In the genomic region with DNA sequence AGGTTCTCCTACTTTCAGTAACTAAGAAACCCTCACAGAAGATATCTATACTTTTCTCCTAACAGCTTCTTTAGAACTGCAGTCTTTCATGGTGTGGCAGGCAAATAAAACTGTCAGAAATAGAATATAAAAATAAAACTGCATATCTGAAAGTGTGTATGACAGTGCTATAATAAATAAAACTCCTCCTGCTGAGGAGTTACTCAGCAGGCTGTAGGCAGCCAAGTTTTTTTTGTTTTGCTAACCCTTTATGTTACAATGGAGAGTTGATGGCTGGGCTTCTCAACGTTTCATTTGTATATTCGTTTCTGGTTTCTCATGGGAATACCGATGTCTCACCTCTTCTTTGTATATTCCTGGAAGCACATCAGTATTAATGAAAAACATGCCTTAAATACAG, we compare ENCODE assay signal across 24 cellular contexts. TPM values are rescaled to one million over a fixed set of nuclear protein-coding genes. Genes with fewer than 3 reads are reported as not detected.
DNase-seq lines count a peak whose midpoint lies in the region; ATAC-seq and TF ChIP-seq lines count a peak whose summit lies in the region.
"Had no signal": no experiment of that assay in that cellular context is flagged by ENCODE, and none has a peak within 500 bp of the region (broad histone marks: within the 10 kb centered on the region; RNA-seq: fewer than 3 reads in every experiment).

No MANE protein-coding gene starts in this region.

- peaks cover 2% of the 10 kb centered on the region for H3K36me3 Mint-ChIP-seq in progenitor cell of endocrine pancreas (ENCODE audit: insufficient read depth)
- no peaks in the 10 kb centered on the region for H3K36me3 Mint-ChIP-seq in CD8-positive, alpha-beta T cell

- no peak for ATAC-seq in CD8-positive, alpha-beta T cell

- peaks cover 20% of the 10 kb centered on the region for H3K9me3 Mint-ChIP-seq in progenitor cell of endocrine pancreas (ENCODE audit: low read depth)
- H3K9me3 Mint-ChIP-seq in CD8-positive, alpha-beta T cell: no peaks in the 10 kb centered on the region

- peaks cover 7% of the 10 kb centered on the region for H3K4me1 Mint-ChIP-seq in progenitor cell of endocrine pancreas (ENCODE audit: low read depth)
- H3K4me1 Mint-ChIP-seq in CD8-positive, alpha-beta T cell (ENCODE audit: low read depth): no peaks in the 10 kb centered on the region

- POLR2A ChIA-PET in CD8-positive, alpha-beta T cell (lab: Charles Lee): no interaction called here

- DNase-seq in LHCN-M2 (ENCODE audit: low read depth) (peak; percentile 26), amniotic epithelial cell (ENCODE audit: low read depth) (peak; percentile 23), left kidney (ENCODE audit: low read depth, low spot score) (peak; percentile 12), progenitor cell of endocrine pancreas (ENCODE audit: low spot score, unreplicated experiment) (no peak), NCI-H187 treated with DMSO at 0.1 percent for 48 hours (lab: John Stamatoyannopoulos, UW) (no peak), DMS 273 treated with DMSO at 0.1 percent for 48 hours (lab: John Stamatoyannopoulos, UW) (no peak)
- no peak for DNase-seq in CD8-positive, alpha-beta T cell
- DNase-seq: ACHN; C1 segment of cervical spinal cord; DND-41; GM23248; HFFc6; NCI-H1048; NCI-H1436; NCI-H2029; NCI-H2171 treated with DMSO at 0.1 percent for 48 hours; NCI-H446; NCI-H748 treated with DMSO at 0.1 percent for 48 hours; NK-92 treated with Interleukin-12 subunit alpha and Interleukin-12 subunit beta, amount 100 ng/mL, for 24 hours; Right ventricle myocardium superior had no signal

- CTCF ChIA-PET in CD8-positive, alpha-beta T cell (lab: Charles Lee): no interaction called here

- H3K9me3 ChIP-seq in CD8-positive, alpha-beta T cell (ENCODE audit: low read length): no peaks in the 10 kb centered on the region

- no peaks in the 10 kb centered on the region for H3K27me3 Mint-ChIP-seq in progenitor cell of endocrine pancreas
- H3K27me3 Mint-ChIP-seq in CD8-positive, alpha-beta T cell (ENCODE audit: low read depth): no peaks in the 10 kb centered on the region

- H3K27ac ChIP-seq in CD8-positive, alpha-beta T cell (ENCODE audit: low read depth, low read length): no peak overlapping the region
- H3K27ac ChIP-seq: GM23248, KMS-11 had no signal

- intact Hi-C loops in CD8-positive, alpha-beta T cell (cut with DNase I, micrococcal nuclease): no loop called here

- no peaks in the 10 kb centered on the region for H3K36me3 ChIP-seq in CD8-positive, alpha-beta T cell (ENCODE audit: insufficient read depth, low read length)

- TF ChIP-seq CTCF in progenitor cell of endocrine pancreas (IDR thresholded peaks at IDR 0.05; ENCODE audit: unreplicated experiment): no peak
- no peak for TF ChIP-seq CTCF in CD8-positive, alpha-beta T cell (IDR thresholded peaks at IDR 0.05)

- no peaks in the 10 kb centered on the region for H3K27me3 ChIP-seq in CD8-positive, alpha-beta T cell (ENCODE audit: insufficient read depth, low read length)

- no peak overlapping the region for H3K4me3 Mint-ChIP-seq in progenitor cell of endocrine pancreas (ENCODE audit: low read depth)
- H3K4me3 Mint-ChIP-seq in CD8-positive, alpha-beta T cell: no peak overlapping the region
- H3K4me3 Mint-ChIP-seq: HFFc6 had no signal

- H3K4me3 ChIP-seq in CD8-positive, alpha-beta T cell (ENCODE audit: low read depth, low read length): no peak overlapping the region
- H3K4me3 ChIP-seq: GM23248 had no signal

- no peaks in the 10 kb centered on the region for H3K4me1 ChIP-seq in CD8-positive, alpha-beta T cell (ENCODE audit: insufficient read depth, low read length)

- peak overlapping the region; percentile 43 for H3K27ac Mint-ChIP-seq in progenitor cell of endocrine pancreas
- H3K27ac Mint-ChIP-seq in CD8-positive, alpha-beta T cell: no peak overlapping the region
- H3K27ac Mint-ChIP-seq: HFFc6 had no signal

RNA-seq across cellular contexts. Expression of a gene that starts 18.2 kb away (rescaled TPM):
- total RNA-seq in LHCN-M2 (2014; rRNA removed) (not detected in 2 replicates), progenitor cell of endocrine pancreas (not detected in 2 replicates)
- not detected for polyA plus RNA-seq in LHCN-M2 (2012)
- total RNA-seq in CD8-positive, alpha-beta T cell: not detected
- total RNA-seq: G401, GM23248, HFFc6, M059J, OCI-LY7, Right ventricle myocardium superior had no signal
- polyA plus RNA-seq: GM23248 had no signal

Comparison
In these comparisons a context has a peak if more than half of its experiments do, and no peak if none do; other contexts are left out.
1. DNase-seq: peak in LHCN-M2 (single experiment), amniotic epithelial cell (single experiment) and left kidney (single experiment); none in progenitor cell of endocrine pancreas (single experiment), NCI-H187 treated with DMSO at 0.1 percent for 48 hours (single experiment), CD8-positive, alpha-beta T cell (0 of 7) and DMS 273 treated with DMSO at 0.1 percent for 48 hours (single experiment).